In genomic region chr20:22821081-22821480, GRCh38 we compare ENCODE assay signal across 1 cellular context.
TF ChIP-seq lines count a peak whose summit lies in the region.

No MANE protein-coding gene starts in this region.

TF ChIP-seq in SK-N-SH, 30 proteins besides CTCF, POLR2A, EP300 and RAD21 (continued from another document):
- TF ChIP-seq, protein P1, sequence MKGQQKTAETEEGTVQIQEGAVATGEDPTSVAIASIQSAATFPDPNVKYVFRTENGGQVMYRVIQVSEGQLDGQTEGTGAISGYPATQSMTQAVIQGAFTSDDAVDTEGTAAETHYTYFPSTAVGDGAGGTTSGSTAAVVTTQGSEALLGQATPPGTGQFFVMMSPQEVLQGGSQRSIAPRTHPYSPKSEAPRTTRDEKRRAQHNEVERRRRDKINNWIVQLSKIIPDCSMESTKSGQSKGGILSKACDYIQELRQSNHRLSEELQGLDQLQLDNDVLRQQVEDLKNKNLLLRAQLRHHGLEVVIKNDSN (IDR thresholded peaks at IDR 0.05; ENCODE audit: borderline replicate concordance, low read depth): no peak
- TF ChIP-seq RXRA (IDR thresholded peaks at IDR 0.05; ENCODE audit: borderline replicate concordance, low read depth) (no peak), USF2 (IDR thresholded peaks at IDR 0.05; ENCODE audit: borderline replicate concordance, low read depth, low read length) (no peak), MXI1 (IDR thresholded peaks at IDR 0.05; ENCODE audit: low read depth, low read length) (no peak), NFIC (IDR thresholded peaks at IDR 0.05; ENCODE audit: borderline replicate concordance) (no peak), ELF1 (IDR thresholded peaks at IDR 0.05) (no peak), MAX (IDR thresholded peaks at IDR 0.05; ENCODE audit: low read depth) (no peak), RFX5 (IDR thresholded peaks at IDR 0.05; ENCODE audit: low read length) (no peak), FOXM1 (IDR thresholded peaks at IDR 0.05; ENCODE audit: low read depth) (no peak), TEAD4 (IDR thresholded peaks at IDR 0.05; ENCODE audit: borderline replicate concordance, insufficient read depth) (no peak)
